ENCODE assay signal across 19 cellular contexts in the genomic region with DNA sequence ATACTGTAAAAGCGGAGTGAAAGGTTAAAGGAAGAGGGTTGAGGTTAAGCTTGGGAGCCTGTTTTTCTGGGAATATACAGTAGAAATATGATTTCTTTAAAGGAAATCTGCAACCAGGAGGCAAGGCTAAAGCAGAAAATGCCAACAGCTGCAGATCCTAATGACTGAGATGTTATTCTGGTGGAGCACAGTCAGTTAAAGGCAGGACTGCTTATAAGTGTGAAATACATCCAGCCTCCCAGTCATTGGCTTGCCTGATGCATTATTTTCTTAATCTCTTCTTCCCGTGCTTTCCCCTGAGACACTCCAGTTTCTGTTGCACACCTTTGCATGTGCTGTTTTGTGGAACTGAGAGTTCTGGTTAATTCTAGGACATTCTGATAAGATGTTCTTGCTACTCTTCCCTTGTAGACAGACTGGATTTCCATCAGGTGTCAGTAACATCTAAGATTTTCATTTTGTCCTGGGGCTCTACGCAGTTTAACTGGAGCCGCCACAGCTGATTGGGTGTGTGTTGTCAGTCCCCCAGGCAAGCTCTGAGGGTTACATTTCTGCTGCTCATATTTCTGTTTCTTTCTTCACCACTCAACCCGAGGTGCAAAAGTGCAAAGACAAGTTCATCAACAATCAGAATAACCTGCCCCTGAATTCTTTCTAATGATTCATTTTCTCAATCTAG. TPM values are rescaled to one million over a fixed set of nuclear protein-coding genes. Genes with fewer than 3 reads are reported as not detected.
DNase-seq lines count a peak whose midpoint lies in the region; ATAC-seq and TF ChIP-seq lines count a peak whose summit lies in the region.
"Had no signal": no experiment of that assay in that cellular context is flagged by ENCODE, and none has a peak within 500 bp of the region (broad histone marks: within the 10 kb centered on the region; RNA-seq: fewer than 3 reads in every experiment).

No MANE protein-coding gene starts in this region.

- intact Hi-C loops in MCF 10A (cut with micrococcal nuclease) (no loop called here), breast epithelium (cut with DNase I; ENCODE audit: low total_unique reads) (no loop called here), OCI-LY7 (cut with micrococcal nuclease; ENCODE audit: unreplicated experiment) (no loop called here), testis (cut with DNase I; ENCODE audit: low total_unique reads) (no loop called here), aorta (cut with DNase I) (loop anchor here in 1 of 2 donors (10.0 kb wide), 1 partner anchor 362 kb away; no protein-coding TSS in a partner anchor)

- WGBS in testis, 2 donors, result 73 to 85% methylated on average over 5 of the region's 5 CpGs
- no CpG with 5 or more reads among the region's 5 CpGs for WGBS in mesendoderm (ENCODE audit: extremely low coverage, insufficient coverage, low lambda C conversion rate)
- WGBS in aorta, 2 donors, result 88 to 89% methylated on average over 5 of the region's 5 CpGs

- no peak overlapping the region for H4K5ac ChIP-seq in mesendoderm (ENCODE audit: low read length)

- no peak overlapping the region for H2BK120ac ChIP-seq in mesendoderm (ENCODE audit: low read depth, low read length)

- H3K27me3 ChIP-seq in breast epithelium, result no peaks in the 10 kb centered on the region
- no peaks in the 10 kb centered on the region for H3K27me3 ChIP-seq in foreskin keratinocyte
- no peaks in the 10 kb centered on the region for H3K27me3 ChIP-seq in testis
- no peaks in the 10 kb centered on the region for H3K27me3 ChIP-seq in mesendoderm (ENCODE audit: insufficient read depth, low read length, poor library complexity)
- no peaks in the 10 kb centered on the region for H3K27me3 ChIP-seq in aorta (ENCODE audit: control insufficient read depth in 1 of 2, insufficient read depth in 2 of 2, low read length in 1 of 2)
- H3K27me3 ChIP-seq: neutrophil had no signal

- H3K4me3 ChIP-seq in breast epithelium, result no peak overlapping the region
- H3K4me3 ChIP-seq in OCI-LY7 (ENCODE audit: low read depth, low read length, poor library complexity, severe bottlenecking), result no peak overlapping the region
- no peak overlapping the region for H3K4me3 ChIP-seq in testis
- no peak overlapping the region for H3K4me3 ChIP-seq in mesendoderm (ENCODE audit: low read length)
- no peak overlapping the region for H3K4me3 ChIP-seq in aorta (ENCODE audit: low read length in 2 of 2)

- H3K27ac Mint-ChIP-seq in MCF 10A (ENCODE audit: low read depth, unreplicated experiment), result peak overlapping the region; percentile 54
- H3K27ac Mint-ChIP-seq: activated naive CD8-positive, alpha-beta T cell treated with anti-CD3 and anti-CD28 coated beads, Interleukin-2, amount 10 ng/mL, durations not matched to agents 7 days and 5 days; activated T-cell treated with anti-CD3 and anti-CD28 coated beads, Interleukin-2, amount 50 U/mL, for 24 hours had no signal

- TF ChIP-seq CTCF in MCF 10A (IDR thresholded peaks at IDR 0.05; ENCODE audit: unreplicated experiment) (no peak), breast epithelium (IDR thresholded peaks at IDR 0.05) (no peak), OCI-LY7 (conservative IDR thresholded peaks at IDR 0.05; ENCODE audit: low read length) (no peak), foreskin keratinocyte (conservative IDR thresholded peaks at IDR 0.05) (peak; percentile 51), testis (IDR thresholded peaks at IDR 0.05) (no peak)

- no peak overlapping the region for H3K18ac ChIP-seq in mesendoderm (ENCODE audit: low read length)

- H3K4ac ChIP-seq in mesendoderm (ENCODE audit: low read depth, low read length), result no peak overlapping the region

- H4K20me1 ChIP-seq in OCI-LY7 (ENCODE audit: insufficient read depth, low read length), result no peaks in the 10 kb centered on the region

- no peaks in the 10 kb centered on the region for H3K36me3 Mint-ChIP-seq in MCF 10A (ENCODE audit: insufficient read depth, unreplicated experiment)
- H3K36me3 Mint-ChIP-seq: mesothelial cell of epicardium had no signal

- H3K27ac ChIP-seq in breast epithelium, result no peak overlapping the region
- H3K27ac ChIP-seq in OCI-LY7 (ENCODE audit: low read depth, low read length, poor library complexity, severe bottlenecking), result no peak overlapping the region
- H3K27ac ChIP-seq in foreskin keratinocyte, result peak overlapping the region; percentile 34
- peak overlapping the region; percentile 9 to 37 for H3K27ac ChIP-seq in testis
- no peak overlapping the region for H3K27ac ChIP-seq in mesendoderm (ENCODE audit: low read depth, low read length)
- H3K27ac ChIP-seq in aorta (ENCODE audit: low read depth in 1 of 2, low read length in 2 of 2), result no peak overlapping the region
- H3K27ac ChIP-seq: neutrophil had no signal

- H3K79me2 ChIP-seq in OCI-LY7 (ENCODE audit: insufficient read depth, low read depth, low read length) (no peaks in the 10 kb centered on the region), mesendoderm (ENCODE audit: control insufficient read depth, insufficient read depth, low read length) (no peaks in the 10 kb centered on the region)

- POLR2A ChIA-PET in MCF 10A (lab: Yijun Ruan, JAX) (interaction anchor here (0.9 to 8.8 kb wide), 7 partner anchors 12 to 92 kb away, joined by 3 to 177 read pairs (median 4); a partner anchor contains a TSS), OCI-LY7 (lab: Charles Lee) (no interaction called here)

- no peaks in the 10 kb centered on the region for H3K9me3 Mint-ChIP-seq in MCF 10A (ENCODE audit: unreplicated experiment)
- H3K9me3 Mint-ChIP-seq: activated naive CD8-positive, alpha-beta T cell treated with anti-CD3 and anti-CD28 coated beads, Interleukin-2, amount 10 ng/mL, durations not matched to agents 7 days and 5 days; activated T-cell treated with anti-CD3 and anti-CD28 coated beads, Interleukin-2, amount 50 U/mL, for 24 hours; CD8-positive, alpha-beta memory T cell; mesothelial cell of epicardium had no signal

- peak overlapping the region; percentile 35 for H3K4me2 ChIP-seq in OCI-LY7 (ENCODE audit: low read length)
- no peak overlapping the region for H3K4me2 ChIP-seq in mesendoderm (ENCODE audit: low read length)

- no peaks in the 10 kb centered on the region for H3K4me1 ChIP-seq in breast epithelium
- peaks cover 14% of the 10 kb centered on the region for H3K4me1 ChIP-seq in OCI-LY7 (ENCODE audit: insufficient read depth, low read length, poor library complexity, severe bottlenecking)
- peaks cover 51% of the 10 kb centered on the region for H3K4me1 ChIP-seq in foreskin keratinocyte
- peaks cover 26% of the 10 kb centered on the region for H3K4me1 ChIP-seq in testis
- peaks cover 4% of the 10 kb centered on the region for H3K4me1 ChIP-seq in mesendoderm (ENCODE audit: control insufficient read depth, low read depth, low read length)
- H3K4me1 ChIP-seq in aorta (ENCODE audit: control insufficient read depth in 1 of 2, insufficient read depth in 2 of 2, low read length in 2 of 2), result no peaks in the 10 kb centered on the region

- no peak overlapping the region for H3K56ac ChIP-seq in mesendoderm (ENCODE audit: low read length)

- CTCF ChIA-PET in MCF 10A (lab: Yijun Ruan, JAX) (interaction anchor here (0.6 to 1.4 kb wide), 11 partner anchors 14 to 721 kb away, joined by 3 to 7 read pairs (median 4); no protein-coding TSS in a partner anchor), OCI-LY7 (lab: Charles Lee; ENCODE audit: unreplicated experiment) (no interaction called here)

- no TSS peak for BruUV-seq in MCF 10A (replicated peaks; lab: Mats Ljungman, UMichigan)
- BruUV-seq in OCI-LY7 (replicated peaks; lab: Mats Ljungman, UMichigan), result no TSS peak

- H3K23ac ChIP-seq in mesendoderm (ENCODE audit: low read length), result no peak overlapping the region

- no peaks in the 10 kb centered on the region for H3K79me1 ChIP-seq in mesendoderm (ENCODE audit: low read length)

- DNase-seq in MCF 10A (ENCODE audit: unreplicated experiment), result peak; percentile 29
- no peak for DNase-seq in breast epithelium (ENCODE audit: low spot score in 2 of 2)
- peak; percentile 60 for DNase-seq in OCI-LY7 (ENCODE audit: low spot score)
- DNase-seq in foreskin keratinocyte, result peak in 1 of 2 donors; percentile 56
- DNase-seq in testis, result no peak
- DNase-seq in mesendoderm, result no peak
- DNase-seq in aorta, result no peak
- DNase-seq: activated CD4-positive, alpha-beta T cell treated with anti-CD3 and anti-CD28 coated beads for 48 hours; activated naive CD8-positive, alpha-beta T cell treated with anti-CD3 and anti-CD28 coated beads, Interleukin-2, amount 10 ng/mL, durations not matched to agents 7 days and 5 days; activated T-cell treated with anti-CD3 and anti-CD28 coated beads, Interleukin-2, amount 50 U/mL, for 24 hours; CD8-positive, alpha-beta memory T cell; MV-4-11; NCI-H2029; NCI-H526 had no signal

- H3K9me3 ChIP-seq in breast epithelium, result no peaks in the 10 kb centered on the region
- H3K9me3 ChIP-seq in OCI-LY7 (ENCODE audit: low read length), result no peaks in the 10 kb centered on the region
- no peaks in the 10 kb centered on the region for H3K9me3 ChIP-seq in testis
- H3K9me3 ChIP-seq in aorta (ENCODE audit: control insufficient read depth, low read length), result no peaks in the 10 kb centered on the region
- H3K9me3 ChIP-seq: neutrophil had no signal

- H4K8ac ChIP-seq in mesendoderm (ENCODE audit: low read depth, low read length), result no peak overlapping the region

- peaks cover 60% of the 10 kb centered on the region for H3K4me1 Mint-ChIP-seq in MCF 10A (ENCODE audit: insufficient read depth, unreplicated experiment)

- H3K27me3 Mint-ChIP-seq in MCF 10A (ENCODE audit: insufficient read depth, unreplicated experiment), result no peaks in the 10 kb centered on the region
- H3K27me3 Mint-ChIP-seq: activated naive CD8-positive, alpha-beta T cell treated with anti-CD3 and anti-CD28 coated beads, Interleukin-2, amount 10 ng/mL, durations not matched to agents 7 days and 5 days; activated T-cell treated with anti-CD3 and anti-CD28 coated beads, Interleukin-2, amount 50 U/mL, for 24 hours; CD8-positive, alpha-beta memory T cell had no signal

- no peak overlapping the region for H2AFZ ChIP-seq in OCI-LY7 (ENCODE audit: low read length)

- H3K9me2 ChIP-seq in OCI-LY7 (ENCODE audit: insufficient read depth, low read length), result no peaks in the 10 kb centered on the region

- peak overlapping the region; percentile 9 for H3K4me3 Mint-ChIP-seq in MCF 10A (ENCODE audit: unreplicated experiment)
- H3K4me3 Mint-ChIP-seq: activated naive CD8-positive, alpha-beta T cell treated with anti-CD3 and anti-CD28 coated beads, Interleukin-2, amount 10 ng/mL, durations not matched to agents 7 days and 5 days; activated T-cell treated with anti-CD3 and anti-CD28 coated beads, Interleukin-2, amount 50 U/mL, for 24 hours; CD8-positive, alpha-beta memory T cell; mesothelial cell of epicardium had no signal

- no peak overlapping the region for H2AK5ac ChIP-seq in mesendoderm (ENCODE audit: low read length)

- ATAC-seq in foreskin keratinocyte (peak; percentile 12), GM21360 (IDR thresholded peaks at IDR 0.05; ENCODE audit: unreplicated experiment) (no peak), aorta (ENCODE audit: low FRiP score) (no peak)
- ATAC-seq: HepG2, Panc1 had no signal

- H2BK5ac ChIP-seq in mesendoderm (ENCODE audit: low read length), result no peak overlapping the region

- H3K36me3 ChIP-seq in breast epithelium, result no peaks in the 10 kb centered on the region
- H3K36me3 ChIP-seq in OCI-LY7 (ENCODE audit: insufficient read depth, low read length), result no peaks in the 10 kb centered on the region
- no peaks in the 10 kb centered on the region for H3K36me3 ChIP-seq in testis (ENCODE audit: low read depth, missing control alignments)
- no peaks in the 10 kb centered on the region for H3K36me3 ChIP-seq in mesendoderm (ENCODE audit: control insufficient read depth, insufficient read depth, low read length)
- no peaks in the 10 kb centered on the region for H3K36me3 ChIP-seq in aorta (ENCODE audit: control insufficient read depth in 1 of 2, insufficient read depth in 2 of 2, low read length in 1 of 2)
- H3K36me3 ChIP-seq: neutrophil had no signal

- TF ChIP-seq POLR2A in breast epithelium (IDR thresholded peaks at IDR 0.05), result no peak
- no peak for TF ChIP-seq POLR2A in testis (IDR thresholded peaks at IDR 0.05)

- H2BK15ac ChIP-seq in mesendoderm (replicated peaks; ENCODE audit: low read depth), result no peak overlapping the region

- H3K9ac ChIP-seq in mesendoderm (ENCODE audit: low read length), result no peak overlapping the region

RNA-seq across cellular contexts. Expression of a gene that starts 44.4 kb away (rescaled TPM):
- total RNA-seq in MCF 10A (2022) (351 and 393 TPM in 2 replicates), breast epithelium (100 to 1,000 TPM; 221 to 400 (median 287) TPM), OCI-LY7 (2022) (90.1 and 99.3 TPM in 2 replicates), foreskin keratinocyte (219 and 253 TPM in 2 replicates), testis (100 to 1,000 TPM; 241 to 260 TPM), aorta (100 to 1,000 TPM; 305 to 307 TPM)
- total RNA-seq in OCI-LY7 (2014; rRNA removed; shearing (Covaris generic)), result 36.6 and 40.5 TPM in 2 replicates
- polyA plus RNA-seq in foreskin keratinocyte (71.4 and 87.8 TPM in 2 replicates), testis (ENCODE audit: insufficient read depth, low read depth, low replicate concordance) (195 TPM), aorta (100 to 1,000 TPM; 101 to 118 TPM)
- 22.7 TPM for polyA plus RNA-seq in mesendoderm (2013, experiment 1 of 2)
- 25.6 TPM for polyA plus RNA-seq in mesendoderm (2013, experiment 2 of 2)

Comparison
In these comparisons a context has a peak if more than half of its experiments do, and no peak if none do; other contexts are left out.
1. DNase-seq: peak in MCF 10A (single experiment) and OCI-LY7 (single experiment); none in breast epithelium (0 of 2), testis (single experiment), mesendoderm (single experiment) and aorta (0 of 2).
2. H3K27ac ChIP-seq: peak in foreskin keratinocyte (single experiment) and testis (2 of 2); none in breast epithelium (0 of 2), OCI-LY7 (single experiment), mesendoderm (single experiment) and aorta (0 of 2).